ENCODE assay signal across 32 cellular contexts in genomic region chr1:61647142-61647541, GRCh38.
"Had no signal": no experiment of that assay in that cellular context is flagged by ENCODE, and none has a peak within 500 bp of the region (broad histone marks: within the 10 kb centered on the region; RNA-seq: fewer than 3 reads in every experiment).

No MANE protein-coding gene starts in this region.

- H3K9me3 ChIP-seq: adrenal gland, body of pancreas, esophagus squamous epithelium, gastroesophageal sphincter, heart right ventricle had no signal

- ATAC-seq: activated CD4-positive, alpha-beta T cell treated with anti-CD3 and anti-CD28 coated beads for 36 hours; activated CD8-positive, alpha-beta memory T cell treated with anti-CD3 and anti-CD28 coated beads, Interleukin-2, amount 10 ng/mL, durations not matched to agents 7 days and 5 days; activated CD8-positive, alpha-beta T cell treated with anti-CD3 and anti-CD28 coated beads, Interleukin-2, amount 10 ng/mL, durations not matched to agents 7 days and 5 days; activated naive CD8-positive, alpha-beta T cell treated with anti-CD3 and anti-CD28 coated beads, Interleukin-2, amount 50 U/mL, for 24 hours; body of pancreas; effector memory CD8-positive, alpha-beta T cell; gastroesophageal sphincter; heart right ventricle; T-helper 17 cell had no signal

- H3K4me1 ChIP-seq: body of pancreas had no signal

- H3K36me3 ChIP-seq: adrenal gland, esophagus squamous epithelium, gastroesophageal sphincter, heart right ventricle had no signal

- H3K27ac ChIP-seq: adrenal gland, body of pancreas, epithelial cell of prostate, esophagus squamous epithelium, gastroesophageal sphincter, heart right ventricle had no signal

- FAIRE-seq: endothelial cell of umbilical vein had no signal

- H3K4me3 ChIP-seq: adrenal gland, body of pancreas, esophagus squamous epithelium, gastroesophageal sphincter, heart right ventricle had no signal

- H3K27me3 ChIP-seq: adrenal gland, body of pancreas, esophagus squamous epithelium, gastroesophageal sphincter, heart right ventricle had no signal

- DNase-seq: activated CD4-positive, alpha-beta memory T cell treated with anti-CD3 and anti-CD28 coated beads for 36 hours; activated CD4-positive, alpha-beta T cell treated with anti-CD3 and anti-CD28 coated beads for 36 hours; activated CD4-positive, alpha-beta T cell treated with anti-CD3 and anti-CD28 coated beads, Interleukin-2, amount 10 ng/mL, durations not matched to agents 24 days and 14 days; activated CD4-positive, CD25-positive, alpha-beta regulatory T cell; activated CD4-positive, CD25-positive, alpha-beta regulatory T cell treated with anti-CD3 and anti-CD28 coated beads, Interleukin-2, amount 50 U/mL, for 72 hours; activated CD8-positive, alpha-beta memory T cell treated with anti-CD3 and anti-CD28 coated beads, Interleukin-2, amount 10 ng/mL, durations not matched to agents 7 days and 5 days; activated CD8-positive, alpha-beta memory T cell treated with anti-CD3 and anti-CD28 coated beads, Interleukin-2, amount 50 U/mL, for 4 hours; activated CD8-positive, alpha-beta T cell treated with anti-CD3 and anti-CD28 coated beads, Interleukin-2, amount 10 ng/mL, durations not matched to agents 7 days and 5 days; activated effector memory CD4-positive, alpha-beta T cell treated with anti-CD3 and anti-CD28 coated beads, Interleukin-2, amount 50 U/mL, for 16 hours; activated naive CD4-positive, alpha-beta T cell treated with anti-CD3 and anti-CD28 coated beads for 36 hours; activated naive CD8-positive, alpha-beta T cell treated with anti-CD3 and anti-CD28 coated beads for 36 hours; activated naive CD8-positive, alpha-beta T cell treated with anti-CD3 and anti-CD28 coated beads, Interleukin-2, amount 50 U/mL, for 24 hours; activated T-cell treated with anti-CD3 and anti-CD28 coated beads, Interleukin-2, amount 50 U/mL, for 1 hour; activated T-cell treated with anti-CD3 and anti-CD28 coated beads, Interleukin-2, amount 50 U/mL, for 48 hours; adrenal gland; amygdala; aorta; body of pancreas; caudate nucleus; cerebellar nuclear complex; cortex of kidney; dermis blood vessel endothelial cell; effector CD4-positive, alpha-beta T cell; effector memory CD8-positive, alpha-beta T cell; esophagus squamous epithelium; foreskin melanocyte; heart right ventricle; T-helper 1 cell; T-helper 17 cell had no signal
